Comparison of ENCODE assay signal across 7 cellular contexts in the genomic region with DNA sequence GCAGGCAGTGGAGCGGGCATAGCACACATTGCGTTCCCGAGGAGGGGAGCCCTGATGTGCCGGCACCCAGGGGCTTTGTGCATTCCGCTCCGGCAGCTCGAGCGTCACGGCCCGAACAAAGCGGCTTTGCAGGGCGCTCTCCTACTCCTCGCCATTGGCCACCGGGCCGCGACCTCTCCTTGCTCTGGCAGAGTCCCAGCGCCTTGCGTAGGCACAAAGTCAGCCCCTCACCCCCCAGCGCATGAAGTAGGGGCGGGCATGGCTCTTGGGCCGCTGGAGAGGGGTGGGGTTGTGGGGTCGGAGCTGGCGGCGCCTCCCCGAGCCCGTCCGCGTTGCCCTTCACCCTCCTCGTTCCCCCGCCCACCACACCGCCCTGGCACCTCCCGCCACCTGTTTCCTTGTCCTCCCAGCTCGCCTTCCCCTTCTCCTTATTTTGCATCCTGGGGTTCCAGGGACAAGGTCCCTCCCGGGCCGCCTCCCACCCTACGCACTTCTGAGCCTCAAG. TPM values are rescaled to one million over a fixed set of nuclear protein-coding genes. Genes with fewer than 3 reads are reported as not detected.
A peak's percentile ranks its signal among the peaks of the same experiment; 100 is the strongest.
DNase-seq lines count a peak whose midpoint lies in the region; ATAC-seq and TF ChIP-seq lines count a peak whose summit lies in the region.

No MANE protein-coding gene starts in this region.

- H2BK5ac ChIP-seq in H9 (ENCODE audit: insufficient read length, low read length), result no peak overlapping the region

- peaks cover 16% of the 10 kb centered on the region; the same call in 1 of the 2 replicates for H3K27me3 ChIP-seq in H9 (ENCODE audit: insufficient read depth, low read length)
- no peaks in the 10 kb centered on the region for H3K27me3 ChIP-seq in Panc1 (ENCODE audit: control insufficient read depth, insufficient read depth, low read length)
- H3K27me3 ChIP-seq in left ventricle myocardium inferior (ENCODE audit: low read depth), result no peaks in the 10 kb centered on the region

- no peaks in the 10 kb centered on the region for H3K79me1 ChIP-seq in H9 (ENCODE audit: insufficient read depth, low read depth, low read length, poor library complexity, severe bottlenecking)

- H2BK20ac ChIP-seq in H9 (ENCODE audit: low read depth, low read length, poor library complexity, severe bottlenecking), result no peak overlapping the region

- H3K56ac ChIP-seq in H9 (ENCODE audit: insufficient read length, low read depth, low read length), result no peak overlapping the region

- peak overlapping the region; percentile 58 for H3K18ac ChIP-seq in H9 (ENCODE audit: insufficient read length, low read depth, low read length)

- TF ChIP-seq CTCF in H9 (conservative IDR thresholded peaks at IDR 0.05) (no peak), Panc1 (IDR thresholded peaks at IDR 0.05) (no peak), left ventricle myocardium inferior (IDR thresholded peaks at IDR 0.05; ENCODE audit: borderline replicate concordance) (no peak)

- peaks cover 2 to 7% (median 4%) of the 10 kb centered on the region in 3 experiments; a peak in 5 of 7 replicates for H3K36me3 Mint-ChIP-seq in H9 (ENCODE audit: insufficient read depth in 1 of 3, low read depth in 3 of 3)
- H3K36me3 Mint-ChIP-seq in activated naive CD8-positive, alpha-beta T cell treated with anti-CD3 and anti-CD28 coated beads, Interleukin-2, amount 10 ng/mL, durations not matched to agents 7 days and 5 days, result peaks cover 5% of the 10 kb centered on the region

- no CpG with 5 or more reads among the region's 36 CpGs for WGBS in H9 (ENCODE audit: extremely low coverage, insufficient read length, low lambda C conversion rate)

- H2AFZ ChIP-seq in H9 (ENCODE audit: low read length), result no peak overlapping the region

- ATAC-seq in Panc1 (peak; percentile 52), GM18909 (IDR thresholded peaks at IDR 0.05; ENCODE audit: poor library complexity, unreplicated experiment) (no peak)
- peak; percentile 4 for ATAC-seq in activated naive CD8-positive, alpha-beta T cell treated with anti-CD3 and anti-CD28 coated beads, Interleukin-2, amount 10 ng/mL, durations not matched to agents 7 days and 5 days (ENCODE audit: low read depth)

- no peak overlapping the region for H4K91ac ChIP-seq in H9 (ENCODE audit: insufficient read length, low read depth, low read length)

- no peak overlapping the region for H3K27ac ChIP-seq in H9 (ENCODE audit: insufficient read length, low read depth, low read length)
- no peak overlapping the region for H3K27ac ChIP-seq in Panc1 (ENCODE audit: low read length)
- peak overlapping the region; percentile 95 for H3K27ac ChIP-seq in left ventricle myocardium inferior (replicated peaks)

- H3K4me3 ChIP-seq in Panc1 (ENCODE audit: low read depth in 2 of 2, low read length in 2 of 2), result peak overlapping the region; percentile 60 to 62
- H3K4me3 ChIP-seq in left ventricle myocardium inferior, result peak overlapping the region; percentile 79

- CTCF ChIA-PET in Panc1 (lab: Charles Lee), result no interaction called here

- peak overlapping the region; percentile 38; the same call in 1 of the 2 replicates for H3K14ac ChIP-seq in H9 (ENCODE audit: insufficient read depth, low read length)

- intact Hi-C loops in Panc1 (cut with micrococcal nuclease; ENCODE audit: unreplicated experiment), result no loop called here
- intact Hi-C loops in left ventricle myocardium inferior (cut with micrococcal nuclease), result no loop called here

- H3K4me1 ChIP-seq in H9 (ENCODE audit: insufficient read depth, low read length), result no peaks in the 10 kb centered on the region
- H3K4me1 ChIP-seq in Panc1 (ENCODE audit: control insufficient read depth, insufficient read depth, low read length), result no peaks in the 10 kb centered on the region
- peaks cover 73% of the 10 kb centered on the region for H3K4me1 ChIP-seq in left ventricle myocardium inferior

- H3K36me3 ChIP-seq in Panc1 (ENCODE audit: control insufficient read depth, insufficient read depth, low read length), result no peaks in the 10 kb centered on the region
- H3K36me3 ChIP-seq in left ventricle myocardium inferior, result peaks cover 15% of the 10 kb centered on the region

- no peak overlapping the region for H3T11ph ChIP-seq in H9 (ENCODE audit: low read length)

- peak overlapping the region; percentile 74 to 85 for H3K4me3 Mint-ChIP-seq in H9
- peak overlapping the region; percentile 81 for H3K4me3 Mint-ChIP-seq in activated naive CD8-positive, alpha-beta T cell treated with anti-CD3 and anti-CD28 coated beads, Interleukin-2, amount 10 ng/mL, durations not matched to agents 7 days and 5 days

- no peak overlapping the region for H3K4ac ChIP-seq in H9 (ENCODE audit: low read depth, low read length)

- H3K4me2 ChIP-seq in H9 (ENCODE audit: insufficient read depth, insufficient read length, low read length), result peak overlapping the region; percentile 44

- H3K23ac ChIP-seq in H9 (ENCODE audit: insufficient read length, low read depth, low read length), result no peak overlapping the region

- no peak overlapping the region for H2BK12ac ChIP-seq in H9 (ENCODE audit: insufficient read length, low read depth, low read length)

- no peaks in the 10 kb centered on the region for H4K20me1 ChIP-seq in H9 (ENCODE audit: control insufficient read depth, insufficient read depth, insufficient read length)

- POLR2A ChIA-PET in Panc1 (lab: Charles Lee), result interaction anchor here (1.2 kb wide), 1 partner anchor 146 kb away, joined by 5 read pairs; no protein-coding TSS in a partner anchor
- POLR2A ChIA-PET in activated naive CD8-positive, alpha-beta T cell treated with anti-CD3 and anti-CD28 coated beads, Interleukin-2, amount 10 ng/mL, durations not matched to agents 7 days and 5 days (lab: Charles Lee), result interaction anchor here (0.9 to 1.2 kb wide), 4 partner anchors 101 to 147 kb away, joined by 3 to 8 read pairs (median 4); a partner anchor contains a TSS

- no peak overlapping the region for H3K27ac Mint-ChIP-seq in H9
- no peak overlapping the region for H3K27ac Mint-ChIP-seq in activated naive CD8-positive, alpha-beta T cell treated with anti-CD3 and anti-CD28 coated beads, Interleukin-2, amount 10 ng/mL, durations not matched to agents 7 days and 5 days

- H3K9me3 ChIP-seq in H9 (ENCODE audit: control insufficient read depth, low read depth, low read length) (no peaks in the 10 kb centered on the region), Panc1 (ENCODE audit: control insufficient read depth, insufficient read depth, low read depth, low read length) (no peaks in the 10 kb centered on the region), left ventricle myocardium inferior (replicated peaks) (no peaks in the 10 kb centered on the region)

- H4K5ac ChIP-seq in H9 (ENCODE audit: insufficient read length, low read depth, low read length), result no peak overlapping the region

- peaks cover 10% of the 10 kb centered on the region for H3K23me2 ChIP-seq in H9 (ENCODE audit: insufficient read length, low read depth, low read length, poor library complexity, severe bottlenecking)

- H3K9ac ChIP-seq in H9 (ENCODE audit: extremely low read depth, insufficient read length, low read length), result no peak overlapping the region

- no peak overlapping the region for H2BK120ac ChIP-seq in H9 (ENCODE audit: low read depth, low read length, poor library complexity, severe bottlenecking)

- no peaks in the 10 kb centered on the region for H3K79me2 ChIP-seq in H9 (ENCODE audit: insufficient read depth, low read length)

- no peak overlapping the region for H4K8ac ChIP-seq in H9 (replicated peaks; ENCODE audit: insufficient read length, low read depth, low read length)

- in situ Hi-C loops in Panc1 (cut with HindIII; ENCODE audit: low pct_unique_long_range_greater_than_20kb, low sequenced_read_pairs), result no loop called here

- no peaks in the 10 kb centered on the region for H3K9me3 Mint-ChIP-seq in H9
- no peaks in the 10 kb centered on the region for H3K9me3 Mint-ChIP-seq in activated naive CD8-positive, alpha-beta T cell treated with anti-CD3 and anti-CD28 coated beads, Interleukin-2, amount 10 ng/mL, durations not matched to agents 7 days and 5 days

- H3K27me3 Mint-ChIP-seq in H9 (ENCODE audit: low read depth), result peaks cover 66% of the 10 kb centered on the region
- H3K27me3 Mint-ChIP-seq in activated naive CD8-positive, alpha-beta T cell treated with anti-CD3 and anti-CD28 coated beads, Interleukin-2, amount 10 ng/mL, durations not matched to agents 7 days and 5 days, result peaks cover 28% of the 10 kb centered on the region

- no peak overlapping the region for H2BK15ac ChIP-seq in H9 (ENCODE audit: low read depth, low read length)

- no peak overlapping the region for H2AK5ac ChIP-seq in H9 (ENCODE audit: insufficient read length, low read length)

- DNase-seq in H9 (peak; percentile 71), Panc1 (ENCODE audit: low read depth, low spot score) (no peak), left ventricle myocardium inferior (peak; percentile 70), pons (ENCODE audit: low spot score) (peak; percentile 38), GOT3 (lab: John Stamatoyannopoulos, UW) (no peak)
- DNase-seq in activated naive CD8-positive, alpha-beta T cell treated with anti-CD3 and anti-CD28 coated beads, Interleukin-2, amount 10 ng/mL, durations not matched to agents 7 days and 5 days, result peak; percentile 62

- H3K4me1 Mint-ChIP-seq in H9, result peaks cover 7 to 8% of the 10 kb centered on the region in 2 experiments
- H3K4me1 Mint-ChIP-seq in activated naive CD8-positive, alpha-beta T cell treated with anti-CD3 and anti-CD28 coated beads, Interleukin-2, amount 10 ng/mL, durations not matched to agents 7 days and 5 days, result peaks cover 19% of the 10 kb centered on the region

- no TSS peak for BruUV-seq in Panc1 (replicated peaks; lab: Mats Ljungman, UMichigan)

RNA-seq across cellular contexts. Expression of a gene that starts 0.8 kb away (rescaled TPM):
- total RNA-seq in H9 (2021), result 7.3 and 7.4 TPM in 2 replicates
- total RNA-seq in Panc1 (2021; ENCODE audit: unreplicated experiment), result 10.7 TPM
- polyA plus RNA-seq in Panc1 (2012; ENCODE audit: insufficient read length), result 9.2 TPM
- total RNA-seq in activated naive CD8-positive, alpha-beta T cell treated with anti-CD3 and anti-CD28 coated beads, Interleukin-2, amount 10 ng/mL, durations not matched to agents 7 days and 5 days, result 10 to 100 TPM; 20.7 to 24.9 TPM
- total RNA-seq in left ventricle myocardium inferior, result 101 TPM

Comparison
In these comparisons a context has a peak if more than half of its experiments do, and no peak if none do; other contexts are left out.
1. DNase-seq: peak in H9 (single experiment), activated naive CD8-positive, alpha-beta T cell treated with anti-CD3 and anti-CD28 coated beads, Interleukin-2, amount 10 ng/mL, durations not matched to agents 7 days and 5 days (single experiment), left ventricle myocardium inferior (single experiment) and pons (single experiment); none in Panc1 (single experiment) and GOT3 (single experiment).